12 cellular contexts compared by ENCODE assay signal in genomic region chr1:240094043-240094722, GRCh38. TPM values are rescaled to one million over a fixed set of nuclear protein-coding genes. Genes with fewer than 3 reads are reported as not detected.
DNase-seq lines count a peak whose midpoint lies in the region; TF ChIP-seq lines count a peak whose summit lies in the region.
"Had no signal": no experiment of that assay in that cellular context is flagged by ENCODE, and none has a peak within 500 bp of the region (broad histone marks: within the 10 kb centered on the region; RNA-seq: fewer than 3 reads in every experiment).

No MANE protein-coding gene starts in this region.

- H3K27ac ChIP-seq in fibroblast of lung (ENCODE audit: insufficient read depth, low read length) (no peak overlapping the region), parathyroid adenoma (no peak overlapping the region)

- H3K4me1 ChIP-seq in fibroblast of lung (ENCODE audit: control insufficient read depth, extremely low read depth, insufficient read depth, low read length) (no peaks in the 10 kb centered on the region), parathyroid adenoma (peaks cover 5% of the 10 kb centered on the region)

- no peaks in the 10 kb centered on the region for H3K27me3 ChIP-seq in fibroblast of lung (ENCODE audit: control insufficient read depth, insufficient read depth, low read length)
- no peaks in the 10 kb centered on the region for H3K27me3 ChIP-seq in parathyroid adenoma (ENCODE audit: control insufficient read depth, insufficient read depth, low read length)

- H3K4me3 ChIP-seq in fibroblast of lung (replicated peaks in 1 of 4; ENCODE audit: control extremely low read depth in 1 of 4, insufficient read depth in 1 of 4, low read depth in 3 of 4, low read length in 4 of 4) (peak overlapping the region in 3 of 4 experiments; percentile 45 to 79 (median 49)), parathyroid adenoma (ENCODE audit: low read depth, low read length) (peak overlapping the region; percentile 88)

- H3K4me2 ChIP-seq in fibroblast of lung (ENCODE audit: extremely low read depth, insufficient read depth, low read length) (peak overlapping the region; percentile 92), parathyroid adenoma (ENCODE audit: low read length) (peak overlapping the region; percentile 94)

- no peak for TF ChIP-seq CTCF in fibroblast of lung (conservative IDR thresholded peaks at IDR 0.05 in 1 of 2, IDR thresholded peaks at IDR 0.05 in 1 of 2; ENCODE audit: low read depth in 1 of 2, low read length in 2 of 2)
- TF ChIP-seq CTCF in parathyroid adenoma (IDR thresholded peaks at IDR 0.05), result no peak
- TF ChIP-seq CTCF in GM20000 (IDR thresholded peaks at IDR 0.05; ENCODE audit: extremely low read depth, missing control alignments), result no peak

- H3K36me3 ChIP-seq in fibroblast of lung (ENCODE audit: control insufficient read depth, insufficient read depth, low read length) (no peaks in the 10 kb centered on the region), parathyroid adenoma (ENCODE audit: control insufficient read depth, insufficient read depth, low read length) (no peaks in the 10 kb centered on the region)

- H3K79me2 ChIP-seq in fibroblast of lung (ENCODE audit: control insufficient read depth, insufficient read depth, low read length) (peaks cover 12% of the 10 kb centered on the region), parathyroid adenoma (peaks cover 5% of the 10 kb centered on the region)

- no peaks in the 10 kb centered on the region for H4K20me1 ChIP-seq in fibroblast of lung (ENCODE audit: control insufficient read depth, extremely low read depth, insufficient read depth, low read length)

- H3K9ac ChIP-seq in fibroblast of lung (ENCODE audit: insufficient read depth, low read length), result no peak overlapping the region
- H3K9ac ChIP-seq in parathyroid adenoma, result no peak overlapping the region

- DNase-seq in EL, result peak; percentile 63
- DNase-seq in NCI-H82 treated with DMSO at 0.1 percent for 48 hours (lab: John Stamatoyannopoulos, UW; ENCODE audit: unreplicated experiment), result peak; percentile 82
- peak in 1 of 2 donors; percentile 20 for DNase-seq in fibroblast of lung (ENCODE audit: low read depth in 2 of 2)
- no peak for DNase-seq in effector CD4-positive, alpha-beta T cell
- DNase-seq in stimulated activated CD4-positive, alpha-beta T cell treated with anti-CD3 and anti-CD28 coated beads, Interleukin-4, amount 100 ng/mL, for 24 hours, result no peak
- no peak for DNase-seq in GM20000 (ENCODE audit: low spot score)
- DNase-seq in activated CD4-positive, alpha-beta T cell treated with anti-CD3 and anti-CD28 coated beads for 48 hours, result no peak
- DNase-seq: CD4-positive, alpha-beta memory T cell; cerebellar nuclear complex; NCI-H1048 had no signal

- no peaks in the 10 kb centered on the region for H3K9me3 ChIP-seq in fibroblast of lung (ENCODE audit: control insufficient read depth, insufficient read depth, low read depth, low read length)
- no peaks in the 10 kb centered on the region for H3K9me3 ChIP-seq in parathyroid adenoma (ENCODE audit: control insufficient read depth, low read length)

- H2AFZ ChIP-seq in fibroblast of lung (ENCODE audit: low read length) (no peak overlapping the region), parathyroid adenoma (no peak overlapping the region)

RNA-seq across cellular contexts. Expression of gene FMN2, which starts 2.5 kb away (rescaled TPM):
- 1.5 and 13.7 TPM in 2 replicates for total RNA-seq in fibroblast of lung
- polyA plus RNA-seq in fibroblast of lung, result 8.0 and 15.2 TPM in 2 replicates
- 7.6 and 11.8 TPM in 2 replicates for polyA plus RNA-seq in fibroblast of lung (2012)
- polyA minus RNA-seq in fibroblast of lung (ENCODE audit: low replicate concordance), result 2.2 and 2.6 TPM in 2 replicates
- total RNA-seq: CD4-positive, alpha-beta memory T cell; HepG2 had no signal
- polyA plus RNA-seq: CD4-positive, alpha-beta memory T cell; HepG2 had no signal

Comparison
In these comparisons a context has a peak if more than half of its experiments do, and no peak if none do; other contexts are left out.
1. DNase-seq: peak in EL (single experiment) and NCI-H82 treated with DMSO at 0.1 percent for 48 hours (single experiment); none in effector CD4-positive, alpha-beta T cell (single experiment), stimulated activated CD4-positive, alpha-beta T cell treated with anti-CD3 and anti-CD28 coated beads, Interleukin-4, amount 100 ng/mL, for 24 hours (single experiment), GM20000 (single experiment) and activated CD4-positive, alpha-beta T cell treated with anti-CD3 and anti-CD28 coated beads for 48 hours (single experiment).